8 cellular contexts compared by ENCODE assay signal in the genomic region with DNA sequence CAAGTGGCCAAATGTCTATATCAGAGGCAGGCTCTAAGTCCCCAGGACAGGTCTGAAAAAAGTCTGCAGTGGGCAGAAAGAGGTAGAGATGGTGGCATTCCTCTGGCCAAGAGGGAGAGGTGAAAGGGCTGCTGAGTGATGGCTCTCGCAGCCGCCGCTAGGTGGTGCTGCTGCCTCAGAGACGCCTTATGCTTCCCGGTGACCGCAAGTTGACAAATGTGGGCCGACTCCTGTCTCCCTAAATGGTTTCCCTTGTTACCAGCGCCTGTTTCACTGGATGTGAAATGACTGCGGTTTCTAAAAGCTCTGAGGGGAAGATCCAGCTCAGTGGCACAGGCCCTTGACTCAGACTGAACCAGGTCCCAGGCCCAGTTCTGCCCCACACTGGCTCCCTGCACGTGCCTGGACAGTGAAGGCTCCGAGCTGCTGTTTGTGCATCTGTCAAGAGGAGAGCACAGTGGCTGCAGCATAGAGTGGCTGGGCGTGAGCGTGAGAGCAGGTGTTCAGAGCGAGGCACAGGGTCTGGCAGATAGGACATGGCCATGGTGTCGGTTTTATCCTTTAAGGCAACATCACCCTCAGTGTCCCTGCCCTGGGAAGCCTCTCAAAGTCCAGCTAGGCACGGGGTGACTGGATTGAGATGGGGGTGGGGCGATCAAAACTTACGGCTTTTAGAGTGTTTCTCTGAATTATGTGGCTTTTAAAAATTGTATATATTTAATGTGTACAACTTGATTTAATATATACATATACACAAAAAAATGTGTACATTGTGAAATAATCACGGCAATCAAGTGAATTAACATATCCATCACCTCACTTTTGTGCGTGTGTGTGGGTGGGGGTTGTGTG. TPM values are rescaled to one million over a fixed set of nuclear protein-coding genes. Genes with fewer than 3 reads are reported as not detected.
A peak's percentile ranks its signal among the peaks of the same experiment; 100 is the strongest.
DNase-seq lines count a peak whose midpoint lies in the region; ATAC-seq, FAIRE-seq and TF ChIP-seq lines count a peak whose summit lies in the region.

No MANE protein-coding gene starts in this region.

- no peaks in the 10 kb centered on the region for H3K9me3 ChIP-seq in keratinocyte (ENCODE audit: control insufficient read depth, low read depth, low read length)

- peaks cover 4% of the 10 kb centered on the region for H3K4me1 Mint-ChIP-seq in WTC11
- H3K4me1 Mint-ChIP-seq in MCF 10A (ENCODE audit: insufficient read depth, unreplicated experiment): peaks cover 18% of the 10 kb centered on the region

- H3K9me3 Mint-ChIP-seq in WTC11 (no peaks in the 10 kb centered on the region), MCF 10A (ENCODE audit: unreplicated experiment) (no peaks in the 10 kb centered on the region)

- peaks cover 5% of the 10 kb centered on the region; the same call in 1 of the 2 replicates for H3K36me3 Mint-ChIP-seq in WTC11
- H3K36me3 Mint-ChIP-seq in MCF 10A (ENCODE audit: insufficient read depth, unreplicated experiment): peaks cover 24% of the 10 kb centered on the region

- ATAC-seq in HG02885 (IDR thresholded peaks at IDR 0.05; ENCODE audit: poor library complexity, unreplicated experiment): peak; percentile 56
- peak; percentile 91 for ATAC-seq in WTC11
- ATAC-seq in GM21576 (IDR thresholded peaks at IDR 0.05; ENCODE audit: unreplicated experiment): no peak

- no peak overlapping the region for H3K4me2 ChIP-seq in keratinocyte (ENCODE audit: control insufficient read depth, extremely low read depth, insufficient read depth, low read depth, low read length)

- no peaks in the 10 kb centered on the region for H3K79me2 ChIP-seq in keratinocyte (ENCODE audit: control insufficient read depth, insufficient read depth, low read length)

- H4K20me1 ChIP-seq in keratinocyte (ENCODE audit: control insufficient read depth, extremely low read depth, insufficient read depth, low read length): no peaks in the 10 kb centered on the region

- intact Hi-C loops in MCF 10A (cut with micrococcal nuclease): loop anchor here (5.0 kb wide), 2 partner anchors 393 to 433 kb away; no protein-coding TSS in a partner anchor

- peak; percentile 62 for DNase-seq in GM04503 (ENCODE audit: low read depth)
- peak; percentile 86 for DNase-seq in NCI-H2171 treated with DMSO at 0.1 percent for 48 hours (lab: John Stamatoyannopoulos, UW)
- peak; percentile 85 for DNase-seq in WTC11 (ENCODE audit: low spot score)
- DNase-seq in MCF 10A (ENCODE audit: unreplicated experiment): peak; percentile 79
- no peak for DNase-seq in keratinocyte (ENCODE audit: low read depth, low spot score)
- peak; percentile 61 to 71 for DNase-seq in stimulated activated CD4-positive, alpha-beta T cell treated with anti-CD3 and anti-CD28 coated beads, Interleukin-1b, Interleukin-23, amount 100 ng/mL, for 1 hour (ENCODE audit: low read depth in 2 of 2)

- TF ChIP-seq CTCF in WTC11 (IDR thresholded peaks at IDR 0.05) (peak; percentile 96), MCF 10A (IDR thresholded peaks at IDR 0.05; ENCODE audit: unreplicated experiment) (peak; percentile 93), keratinocyte (optimal IDR thresholded peaks at IDR 0.05 in 1 of 3, IDR thresholded peaks at IDR 0.05 in 1 of 3, conservative IDR thresholded peaks at IDR 0.05 in 1 of 3; ENCODE audit: extremely low read depth in 1 of 3, insufficient read depth in 2 of 3, low read length in 3 of 3) (peak; percentile 98)

- CTCF ChIA-PET in WTC11 (lab: Charles Lee): interaction anchor here (0.5 to 5.5 kb wide), 23 partner anchors 12 to 601 kb away, joined by 3 to 70 read pairs (median 4); a partner anchor contains a TSS
- CTCF ChIA-PET in MCF 10A (lab: Yijun Ruan, JAX): interaction anchor here (0.6 to 21.5 kb wide), 79 partner anchors 8 to 1102 kb away, joined by 3 to 342 read pairs (median 4); a partner anchor contains a TSS

- BruUV-seq in MCF 10A (replicated peaks; lab: Mats Ljungman, UMichigan): no TSS peak

- peaks cover 14% of the 10 kb centered on the region for H3K4me1 ChIP-seq in keratinocyte (ENCODE audit: control insufficient read depth, extremely low read depth, insufficient read depth, low read length)

- H3K4me3 ChIP-seq in keratinocyte (ENCODE audit: control insufficient read depth in 2 of 3, extremely low read depth in 1 of 3, insufficient read depth in 2 of 3, low read depth in 1 of 3, low read length in 3 of 3): no peak overlapping the region

- H3K27me3 ChIP-seq in keratinocyte (ENCODE audit: control insufficient read depth, extremely low read depth, insufficient read depth, low read length): no peaks in the 10 kb centered on the region

- H3K36me3 ChIP-seq in keratinocyte (ENCODE audit: control insufficient read depth in 2 of 2, extremely low read depth in 1 of 2, insufficient read depth in 2 of 2, low read length in 2 of 2): peaks cover 17% of the 10 kb centered on the region in 2 experiments

- H3K27me3 Mint-ChIP-seq in WTC11 (ENCODE audit: low read depth) (no peaks in the 10 kb centered on the region), MCF 10A (ENCODE audit: insufficient read depth, unreplicated experiment) (no peaks in the 10 kb centered on the region)

- H3K4me3 Mint-ChIP-seq in WTC11 (no peak overlapping the region), MCF 10A (ENCODE audit: unreplicated experiment) (no peak overlapping the region)

- FAIRE-seq in keratinocyte (lab: Jason Lieb, UNC): peak; percentile 29

- dilution Hi-C loops in keratinocyte (cut with MboI; ENCODE audit: extremely low pct_ligation_motif_present, low sequenced_read_pairs): no loop called here

- no peaks in the 10 kb centered on the region for H3K9me1 ChIP-seq in keratinocyte (ENCODE audit: control insufficient read depth, extremely low read depth, insufficient read depth, low read length)

- POLR2A ChIA-PET in WTC11 (lab: Charles Lee) (no interaction called here), MCF 10A (lab: Yijun Ruan, JAX) (interaction anchor here (0.7 to 2.8 kb wide), 4 partner anchors 9 to 292 kb away, joined by 3 to 21 read pairs (median 4); a partner anchor contains a TSS)

- H3K9ac ChIP-seq in keratinocyte (ENCODE audit: control insufficient read depth, extremely low read depth, insufficient read depth, low read length): no peak overlapping the region

- H2AFZ ChIP-seq in keratinocyte (ENCODE audit: control insufficient read depth, low read length): no peak overlapping the region

- H3K27ac ChIP-seq in keratinocyte (ENCODE audit: control insufficient read depth, insufficient read depth, low read length): no peak overlapping the region

- H3K27ac Mint-ChIP-seq in WTC11 (no peak overlapping the region), MCF 10A (ENCODE audit: low read depth, unreplicated experiment) (no peak overlapping the region)

TF ChIP-seq in WTC11, 78 proteins besides CTCF, POLR2A, EP300 and RAD21 (continues in another document):
- no peak for TF ChIP-seq ZBTB21 (CRISPR knock-in tag; IDR thresholded peaks at IDR 0.05; ENCODE audit: borderline replicate concordance)
- no peak for TF ChIP-seq NR1H2 (CRISPR knock-in tag; IDR thresholded peaks at IDR 0.05)
- TF ChIP-seq ETV6 (CRISPR knock-in tag; IDR thresholded peaks at IDR 0.05): 0 out of 2 replicates have a peak, but pooled peaks have one; percentile 16
- TF ChIP-seq, protein P1, sequence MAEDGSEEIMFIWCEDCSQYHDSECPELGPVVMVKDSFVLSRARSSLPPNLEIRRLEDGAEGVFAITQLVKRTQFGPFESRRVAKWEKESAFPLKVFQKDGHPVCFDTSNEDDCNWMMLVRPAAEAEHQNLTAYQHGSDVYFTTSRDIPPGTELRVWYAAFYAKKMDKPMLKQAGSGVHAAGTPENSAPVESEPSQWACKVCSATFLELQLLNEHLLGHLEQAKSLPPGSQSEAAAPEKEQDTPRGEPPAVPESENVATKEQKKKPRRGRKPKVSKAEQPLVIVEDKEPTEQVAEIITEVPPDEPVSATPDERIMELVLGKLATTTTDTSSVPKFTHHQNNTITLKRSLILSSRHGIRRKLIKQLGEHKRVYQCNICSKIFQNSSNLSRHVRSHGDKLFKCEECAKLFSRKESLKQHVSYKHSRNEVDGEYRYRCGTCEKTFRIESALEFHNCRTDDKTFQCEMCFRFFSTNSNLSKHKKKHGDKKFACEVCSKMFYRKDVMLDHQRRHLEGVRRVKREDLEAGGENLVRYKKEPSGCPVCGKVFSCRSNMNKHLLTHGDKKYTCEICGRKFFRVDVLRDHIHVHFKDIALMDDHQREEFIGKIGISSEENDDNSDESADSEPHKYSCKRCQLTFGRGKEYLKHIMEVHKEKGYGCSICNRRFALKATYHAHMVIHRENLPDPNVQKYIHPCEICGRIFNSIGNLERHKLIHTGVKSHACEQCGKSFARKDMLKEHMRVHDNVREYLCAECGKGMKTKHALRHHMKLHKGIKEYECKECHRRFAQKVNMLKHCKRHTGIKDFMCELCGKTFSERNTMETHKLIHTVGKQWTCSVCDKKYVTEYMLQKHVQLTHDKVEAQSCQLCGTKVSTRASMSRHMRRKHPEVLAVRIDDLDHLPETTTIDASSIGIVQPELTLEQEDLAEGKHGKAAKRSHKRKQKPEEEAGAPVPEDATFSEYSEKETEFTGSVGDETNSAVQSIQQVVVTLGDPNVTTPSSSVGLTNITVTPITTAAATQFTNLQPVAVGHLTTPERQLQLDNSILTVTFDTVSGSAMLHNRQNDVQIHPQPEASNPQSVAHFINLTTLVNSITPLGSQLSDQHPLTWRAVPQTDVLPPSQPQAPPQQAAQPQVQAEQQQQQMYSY (CRISPR knock-in tag; IDR thresholded peaks at IDR 0.05): no peak
- peak; percentile 50; the same call in 1 of the 2 replicates for TF ChIP-seq FOXK1 (CRISPR knock-in tag; IDR thresholded peaks at IDR 0.05)

RNA-seq across cellular contexts. Expression of a gene that starts 19.9 kb away (rescaled TPM):
- total RNA-seq in WTC11 (2021) (14.4 to 16.0 TPM (median 15.4 TPM) in 3 replicates), MCF 10A (2022) (29.1 and 32.4 TPM in 2 replicates)
- polyA plus RNA-seq in keratinocyte: 8.5 to 14.6 TPM (median 9.5 TPM) in 3 replicates
- polyA plus RNA-seq in keratinocyte (2011; ENCODE audit: low read depth): 21.1 TPM
- polyA plus RNA-seq in keratinocyte (2011; cell fraction: cytosol; rRNA removed): 12.1 and 13.6 TPM in 2 replicates
- polyA plus RNA-seq in keratinocyte (2011; cell fraction: nucleus; rRNA removed): 24.2 and 28.2 TPM in 2 replicates
- 12.7 and 15.2 TPM in 2 replicates for polyA plus RNA-seq in keratinocyte (2012; ENCODE audit: low replicate concordance)
- polyA minus RNA-seq in keratinocyte: 25.7 to 41.6 TPM (median 40.4 TPM) in 3 replicates
- polyA minus RNA-seq in keratinocyte (2011; cell fraction: cytosol; rRNA and poly(A)+ RNA removed): 27.4 TPM
- 20.9 and 35.0 TPM in 2 replicates for polyA minus RNA-seq in keratinocyte (2011; cell fraction: nucleus; rRNA and poly(A)+ RNA removed)

RNA-seq across cellular contexts. Expression of a gene that starts 22.0 kb away (rescaled TPM):
- total RNA-seq in WTC11 (2021) (33.7 to 42.1 TPM (median 37.7 TPM) in 3 replicates), MCF 10A (2022) (21.6 and 24.1 TPM in 2 replicates)
- 25.9 to 51.8 TPM (median 32.5 TPM) in 3 replicates for polyA plus RNA-seq in keratinocyte
- polyA plus RNA-seq in keratinocyte (2011; ENCODE audit: low read depth): 6.2 TPM
- 57.6 and 76.6 TPM in 2 replicates for polyA plus RNA-seq in keratinocyte (2011; cell fraction: cytosol; rRNA removed)
- polyA plus RNA-seq in keratinocyte (2011; cell fraction: nucleus; rRNA removed): 33.9 and 44.4 TPM in 2 replicates
- polyA plus RNA-seq in keratinocyte (2012; ENCODE audit: low replicate concordance): 27.1 and 40.9 TPM in 2 replicates
- 37.2 to 80.4 TPM (median 58.4 TPM) in 3 replicates for polyA minus RNA-seq in keratinocyte
- polyA minus RNA-seq in keratinocyte (2011; cell fraction: cytosol; rRNA and poly(A)+ RNA removed): 73.3 TPM
- 12.8 and 14.9 TPM in 2 replicates for polyA minus RNA-seq in keratinocyte (2011; cell fraction: nucleus; rRNA and poly(A)+ RNA removed)
